Comparison of ENCODE assay signal across 20 cellular contexts in the genomic region with DNA sequence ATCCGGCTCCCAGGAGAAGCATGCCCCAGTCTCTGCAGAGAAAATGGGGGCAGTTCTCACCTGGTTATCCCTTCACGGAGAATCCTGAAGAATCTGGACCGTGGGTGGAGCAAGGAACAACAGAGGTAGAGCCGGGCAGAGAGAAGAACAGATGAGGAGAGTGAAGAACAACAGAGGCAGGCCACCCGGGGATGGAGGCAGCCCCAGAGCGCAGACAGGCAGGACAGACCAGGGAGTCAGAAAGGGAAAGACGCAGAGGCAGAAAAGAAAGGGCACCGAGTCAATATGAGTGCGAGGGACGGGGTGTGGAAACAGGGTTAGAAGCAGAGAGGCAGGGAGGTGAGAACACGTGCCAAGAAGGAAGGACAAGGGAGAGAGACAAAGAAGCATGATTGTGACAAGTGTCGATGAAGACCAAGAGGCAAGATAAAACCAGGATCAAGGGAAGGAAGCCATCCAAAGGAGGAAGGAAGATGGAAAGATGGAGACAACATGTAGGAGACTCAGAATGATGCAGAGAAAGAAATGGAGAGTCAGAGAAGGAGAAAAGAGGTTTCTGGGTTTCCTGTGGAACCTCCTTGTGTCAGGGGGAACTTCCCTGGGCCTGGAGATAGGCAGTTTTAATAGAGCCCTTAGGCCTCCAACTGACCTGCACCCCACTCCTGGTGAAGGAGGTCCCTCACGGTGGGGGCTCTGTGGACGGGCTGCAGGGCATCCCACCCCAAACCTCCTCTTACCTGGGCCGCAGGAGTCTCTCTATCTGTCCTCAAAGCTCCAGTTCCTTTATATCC. TPM values are rescaled to one million over a fixed set of nuclear protein-coding genes. Genes with fewer than 3 reads are reported as not detected.
"Had no signal": no experiment of that assay in that cellular context is flagged by ENCODE, and none has a peak within 500 bp of the region (broad histone marks: within the 10 kb centered on the region; RNA-seq: fewer than 3 reads in every experiment).

A gene (minus strand): TSS at position 758 of the 791 bp plus-strand sequence. CDS start 1,050 bp downstream, outside the sequence.

- H3K4me1 Mint-ChIP-seq: activated naive CD8-positive, alpha-beta T cell treated with anti-CD3 and anti-CD28 coated beads for 36 hours; endodermal cell had no signal

- H3K9me3 Mint-ChIP-seq: activated naive CD8-positive, alpha-beta T cell treated with anti-CD3 and anti-CD28 coated beads for 36 hours; endodermal cell; stimulated activated memory B cell treated with anti-CD40 and anti-IgM and Interleukin-4, amounts not matched to agents 10 μg/mL and 1 μg/mL and 100 μg/mL, for 72 hours had no signal

- H3K9me3 ChIP-seq: prostate gland had no signal

- ATAC-seq: sciatic nerve; stimulated activated memory B cell treated with anti-CD40 and anti-IgM and Interleukin-4, amounts not matched to agents 10 μg/mL and 1 μg/mL and 100 μg/mL, for 72 hours had no signal

- H3K36me3 Mint-ChIP-seq: activated naive CD8-positive, alpha-beta T cell treated with anti-CD3 and anti-CD28 coated beads for 36 hours; stimulated activated memory B cell treated with anti-CD40 and anti-IgM and Interleukin-4, amounts not matched to agents 10 μg/mL and 1 μg/mL and 100 μg/mL, for 72 hours had no signal

- H3K27ac Mint-ChIP-seq: activated naive CD8-positive, alpha-beta T cell treated with anti-CD3 and anti-CD28 coated beads for 36 hours; endodermal cell; stimulated activated memory B cell treated with anti-CD40 and anti-IgM and Interleukin-4, amounts not matched to agents 10 μg/mL and 1 μg/mL and 100 μg/mL, for 72 hours had no signal

- H3K4me3 ChIP-seq: dorsolateral prefrontal cortex, prostate gland had no signal

- H3K4me3 Mint-ChIP-seq: activated naive CD8-positive, alpha-beta T cell treated with anti-CD3 and anti-CD28 coated beads for 36 hours; endodermal cell; stimulated activated memory B cell treated with anti-CD40 and anti-IgM and Interleukin-4, amounts not matched to agents 10 μg/mL and 1 μg/mL and 100 μg/mL, for 72 hours had no signal

- H3K4me1 ChIP-seq: prostate gland had no signal

- DNase-seq: activated CD4-positive, alpha-beta T cell treated with anti-CD3 and anti-CD28 coated beads, Interleukin-2, amount 50 U/mL, for 4 hours; activated naive CD4-positive, alpha-beta T cell; activated naive CD8-positive, alpha-beta T cell treated with anti-CD3 and anti-CD28 coated beads for 36 hours; amniotic stem cell; central memory CD4-positive, alpha-beta T cell; dorsolateral prefrontal cortex; endodermal cell; foreskin melanocyte; kidney glomerular epithelial cell; midbrain; stimulated activated CD4-positive, alpha-beta T cell treated with anti-CD3 and anti-CD28 coated beads, Interleukin-4, amount 100 ng/mL, for 24 hours had no signal

- H3K27ac ChIP-seq: dorsolateral prefrontal cortex, prostate gland had no signal

- H3K36me3 ChIP-seq: prostate gland had no signal

RNA-seq across cellular contexts. Expression of the gene that starts here (rescaled TPM):
- total RNA-seq: activated naive CD8-positive, alpha-beta T cell treated with anti-CD3 and anti-CD28 coated beads for 36 hours; endodermal cell; epithelial cell of proximal tubule; fibroblast of lung; osteocyte; sciatic nerve; T-helper 2 cell treated with Interferon-gamma antibody and Interleukin-4, amounts not matched to agents 100 ng/mL and 5 ng/mL, for 36 hours; ureter had no signal
- polyA plus RNA-seq: fibroblast of lung, neural cell had no signal
